ENCODE assay signal across 8 cellular contexts in genomic region chr1:203291201-203292096, GRCh38. TPM values are rescaled to one million over a fixed set of nuclear protein-coding genes. Genes with fewer than 3 reads are reported as not detected.
DNase-seq lines count a peak whose midpoint lies in the region; ATAC-seq and TF ChIP-seq lines count a peak whose summit lies in the region.

No MANE protein-coding gene starts in this region.

- H3K4me3 ChIP-seq in esophagus (ENCODE audit: low read depth in 1 of 2, low read length in 2 of 2) (no peak overlapping the region), parathyroid adenoma (ENCODE audit: low read depth, low read length) (no peak overlapping the region)

- H3K79me2 ChIP-seq in parathyroid adenoma, result no peaks in the 10 kb centered on the region

- H3K27ac ChIP-seq in esophagus (ENCODE audit: low read depth in 2 of 2, low read length in 1 of 2) (peak overlapping the region; percentile 85 to 95), parathyroid adenoma (peak overlapping the region; percentile 82)

- peaks cover 6 to 31% of the 10 kb centered on the region in 2 donors for H3K4me1 ChIP-seq in esophagus (ENCODE audit: control insufficient read depth in 2 of 2, insufficient read depth in 2 of 2, low read length in 1 of 2)
- H3K4me1 ChIP-seq in parathyroid adenoma, result peaks cover 19% of the 10 kb centered on the region

- no peak overlapping the region for H3K4me2 ChIP-seq in parathyroid adenoma (ENCODE audit: low read length)

- 63 to 65% methylated on average over 17 of the region's 17 CpGs for WGBS in esophagus, 2 donors

- TF ChIP-seq CTCF in parathyroid adenoma (IDR thresholded peaks at IDR 0.05), result no peak

- no peak for ATAC-seq in HG02798 (IDR thresholded peaks at IDR 0.05; ENCODE audit: poor library complexity, unreplicated experiment)

- peak overlapping the region; percentile 77 for H2AFZ ChIP-seq in parathyroid adenoma

- H3K27me3 ChIP-seq in esophagus (ENCODE audit: control insufficient read depth in 1 of 2, insufficient read depth in 2 of 2, low read length in 2 of 2), result no peaks in the 10 kb centered on the region
- H3K27me3 ChIP-seq in parathyroid adenoma (ENCODE audit: control insufficient read depth, insufficient read depth, low read length), result no peaks in the 10 kb centered on the region

- H3K9me3 ChIP-seq in esophagus (ENCODE audit: control insufficient read depth in 2 of 2, insufficient read depth in 1 of 2, low read depth in 1 of 2, low read length in 1 of 2) (no peaks in the 10 kb centered on the region), parathyroid adenoma (ENCODE audit: control insufficient read depth, low read length) (no peaks in the 10 kb centered on the region)

- no peaks in the 10 kb centered on the region for H3K36me3 ChIP-seq in esophagus (ENCODE audit: control insufficient read depth in 2 of 2, insufficient read depth in 2 of 2, low read length in 1 of 2)
- no peaks in the 10 kb centered on the region for H3K36me3 ChIP-seq in parathyroid adenoma (ENCODE audit: control insufficient read depth, insufficient read depth, low read length)

- DNase-seq in COLO668 (lab: John Stamatoyannopoulos, UW; ENCODE audit: unreplicated experiment), result peak; percentile 86
- peak; percentile 76 for DNase-seq in NCI-H2196 (lab: John Stamatoyannopoulos, UW; ENCODE audit: unreplicated experiment)
- no peak for DNase-seq in NCI-H2081 (lab: John Stamatoyannopoulos, UW)
- no peak for DNase-seq in SW 1271 (lab: John Stamatoyannopoulos, UW)
- no peak for DNase-seq in GDM1 (lab: John Stamatoyannopoulos, UW)

- no peak overlapping the region for H3K9ac ChIP-seq in parathyroid adenoma

RNA-seq across cellular contexts. Expression of gene BTG2, which starts 13.9 kb away (rescaled TPM):
- 10 to 100 TPM in 1 of 2 donors, 1 to 10 TPM in 1; 9.4 to 27.3 TPM for polyA plus RNA-seq in esophagus

RNA-seq across cellular contexts. Expression of gene FMOD, which starts 59.5 kb away (rescaled TPM):
- 1 to 10 TPM; 1.7 to 4.4 TPM for polyA plus RNA-seq in esophagus

Comparison
In these comparisons a context has a peak if more than half of its experiments do, and no peak if none do; other contexts are left out.
1. DNase-seq: peak in COLO668 (single experiment) and NCI-H2196 (single experiment); none in NCI-H2081 (0 of 2), SW 1271 (0 of 2) and GDM1 (single experiment).